Comparison of ENCODE assay signal across 8 cellular contexts in the genomic region with DNA sequence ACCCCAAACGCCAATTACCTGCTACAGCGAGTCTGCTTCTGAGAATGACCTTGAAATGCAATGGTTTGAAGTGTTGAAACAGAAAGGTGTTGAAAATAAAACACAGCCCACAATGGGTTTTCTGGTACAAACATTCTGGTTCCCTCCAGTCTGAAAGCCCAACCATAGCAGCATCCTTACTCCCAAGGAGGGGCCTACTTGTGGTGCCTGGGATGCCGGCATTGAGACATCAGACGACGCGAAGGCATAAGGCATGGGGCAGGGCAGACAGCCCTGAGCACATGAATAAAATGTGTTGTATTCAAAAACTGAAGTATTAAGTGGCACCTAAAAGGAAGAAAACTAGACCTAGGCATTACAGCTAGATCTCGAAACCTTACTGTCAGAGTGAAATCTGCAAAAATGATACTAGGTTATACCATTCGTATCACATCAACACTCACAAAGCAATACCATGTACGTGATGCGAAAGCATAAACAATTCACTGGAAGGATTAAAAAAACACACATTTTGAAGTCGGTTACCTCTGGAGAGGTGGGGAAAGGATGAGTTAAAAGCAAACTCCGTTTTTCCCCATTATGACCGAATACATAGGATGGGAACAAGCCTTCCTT. TPM values are rescaled to one million over a fixed set of nuclear protein-coding genes. Genes with fewer than 3 reads are reported as not detected.
DNase-seq lines count a peak whose midpoint lies in the region; ATAC-seq, FAIRE-seq and TF ChIP-seq lines count a peak whose summit lies in the region.

No MANE protein-coding gene starts in this region.

- peak; percentile 30 for DNase-seq in activated CD4-positive, alpha-beta T cell treated with anti-CD3 and anti-CD28 coated beads for 36 hours
- DNase-seq in activated CD4-positive, alpha-beta T cell treated with anti-CD3 and anti-CD28 coated beads for 1 hour, result no peak
- DNase-seq in fibroblast of gingiva (ENCODE audit: low read depth), result peak; percentile 2
- no peak for DNase-seq in prostate gland (ENCODE audit: low spot score)
- DNase-seq in NCI-H526 (lab: John Stamatoyannopoulos, UW), result no peak
- DNase-seq in NK-92 treated with Interleukin-12 subunit alpha and Interleukin-12 subunit beta, amount 100 ng/mL, for 24 hours (lab: John Stamatoyannopoulos, UW), result no peak
- DNase-seq in frontal cortex (ENCODE audit: low spot score in 2 of 2), result no peak

- H3K27ac ChIP-seq in prostate gland, result peak overlapping the region in 1 of 2 donors; percentile 78

- FAIRE-seq in frontal cortex (lab: Jason Lieb, UNC), result no peak

- CTCF ChIA-PET in activated CD4-positive, alpha-beta T cell treated with anti-CD3 and anti-CD28 coated beads for 36 hours (lab: Charles Lee), result interaction anchor here (2.3 kb wide), 1 partner anchor 23 kb away, joined by 9 read pairs; no protein-coding TSS in a partner anchor

- H3K36me3 Mint-ChIP-seq in activated CD4-positive, alpha-beta T cell treated with anti-CD3 and anti-CD28 coated beads for 36 hours (ENCODE audit: low read depth), result peaks cover 45% of the 10 kb centered on the region

- H3K9me3 Mint-ChIP-seq in activated CD4-positive, alpha-beta T cell treated with anti-CD3 and anti-CD28 coated beads for 36 hours (ENCODE audit: low read depth), result no peaks in the 10 kb centered on the region

- H3K4me3 Mint-ChIP-seq in activated CD4-positive, alpha-beta T cell treated with anti-CD3 and anti-CD28 coated beads for 36 hours, result peak overlapping the region; percentile 84

- intact Hi-C loops in activated CD4-positive, alpha-beta T cell treated with anti-CD3 and anti-CD28 coated beads for 36 hours (cut with DNase I, micrococcal nuclease), result loop anchor here (2.0 kb wide), 4 partner anchors 158 to 488 kb away; partner anchors contain the start of genes HERPUD1 (in 1 of the 2) and MT2A (in 1 of the 2)
- intact Hi-C loops in prostate gland (cut with DNase I), result no loop called here

- H3K27me3 Mint-ChIP-seq in activated CD4-positive, alpha-beta T cell treated with anti-CD3 and anti-CD28 coated beads for 36 hours, result no peaks in the 10 kb centered on the region

- ATAC-seq in activated CD4-positive, alpha-beta T cell treated with anti-CD3 and anti-CD28 coated beads for 36 hours, result peak; percentile 7
- ATAC-seq in SK-N-SH treated with all-trans-retinoic acid at 6 μM for 48 hours, result 0 out of 3 replicates have a peak, but pooled peaks have one; percentile 4

- H3K27ac Mint-ChIP-seq in activated CD4-positive, alpha-beta T cell treated with anti-CD3 and anti-CD28 coated beads for 36 hours, result peak overlapping the region; percentile 93

- no peak for TF ChIP-seq POLR2A in prostate gland (IDR thresholded peaks at IDR 0.05)

- no peaks in the 10 kb centered on the region for H3K9me3 ChIP-seq in prostate gland

- 8% methylated on average over 13 of the region's 13 CpGs for WGBS in prostate gland

- TF ChIP-seq CTCF in prostate gland (IDR thresholded peaks at IDR 0.05), result no peak

- H3K4me1 Mint-ChIP-seq in activated CD4-positive, alpha-beta T cell treated with anti-CD3 and anti-CD28 coated beads for 36 hours, result peaks cover 43% of the 10 kb centered on the region

- no peaks in the 10 kb centered on the region for H3K36me3 ChIP-seq in prostate gland

- POLR2A ChIA-PET in activated CD4-positive, alpha-beta T cell treated with anti-CD3 and anti-CD28 coated beads for 36 hours (lab: Charles Lee), result interaction anchor here (0.7 to 1.5 kb wide), 3 partner anchors 29 to 591 kb away, joined by 4 to 8 read pairs (median 8); partner anchors contain the start of gene BBS2

- H3K27me3 ChIP-seq in prostate gland (replicated peaks; ENCODE audit: insufficient read depth), result no peaks in the 10 kb centered on the region

- H3K4me3 ChIP-seq in prostate gland, result peak overlapping the region; percentile 75 to 91

- H3K4me1 ChIP-seq in prostate gland (replicated peaks), result no peaks in the 10 kb centered on the region

TF ChIP-seq in SK-N-SH treated with all-trans-retinoic acid at 6 μM for 48 hours, 23 proteins besides CTCF, POLR2A, EP300 and RAD21:
- TF ChIP-seq PPARA (CRISPR knock-in tag; IDR thresholded peaks at IDR 0.05; ENCODE audit: borderline replicate concordance), result no peak
- TF ChIP-seq ZC3H10 (CRISPR knock-in tag; IDR thresholded peaks at IDR 0.05), result no peak
- TF ChIP-seq BACH2 (CRISPR knock-in tag; IDR thresholded peaks at IDR 0.05; ENCODE audit: borderline replicate concordance), result no peak
- TF ChIP-seq CSRNP3 (CRISPR knock-in tag; IDR thresholded peaks at IDR 0.05), result no peak
- no peak for TF ChIP-seq ZNF8 (CRISPR knock-in tag; IDR thresholded peaks at IDR 0.05)
- no peak for TF ChIP-seq ZFP30 (CRISPR knock-in tag; IDR thresholded peaks at IDR 0.05)

RNA-seq across cellular contexts. Expression of gene NUDT21, which starts 0.8 kb away (rescaled TPM):
- total RNA-seq in activated CD4-positive, alpha-beta T cell treated with anti-CD3 and anti-CD28 coated beads for 36 hours, result 100 to 1,000 TPM; 333 to 349 TPM
- total RNA-seq in prostate gland, result 10 to 100 TPM; 46.4 to 47.2 TPM
- total RNA-seq in frontal cortex, result 280 TPM

RNA-seq across cellular contexts. Expression of gene OGFOD1, which starts 1.0 kb away (rescaled TPM):
- 10 to 100 TPM; 56.2 to 64.1 TPM for total RNA-seq in activated CD4-positive, alpha-beta T cell treated with anti-CD3 and anti-CD28 coated beads for 36 hours
- total RNA-seq in prostate gland (10 to 100 TPM; 18.5 to 57.2 TPM), frontal cortex (26.9 TPM)

RNA-seq across cellular contexts. Expression of gene AMFR, which starts 25.0 kb away (rescaled TPM):
- 10 to 100 TPM; 34.0 to 48.0 TPM for total RNA-seq in activated CD4-positive, alpha-beta T cell treated with anti-CD3 and anti-CD28 coated beads for 36 hours
- total RNA-seq in prostate gland (100 to 1,000 TPM; 123 to 261 TPM), frontal cortex (336 TPM)

Comparison
In these comparisons a context has a peak if more than half of its experiments do, and no peak if none do; other contexts are left out.
1. DNase-seq: peak in activated CD4-positive, alpha-beta T cell treated with anti-CD3 and anti-CD28 coated beads for 36 hours (single experiment) and fibroblast of gingiva (single experiment); none in activated CD4-positive, alpha-beta T cell treated with anti-CD3 and anti-CD28 coated beads for 1 hour (single experiment), prostate gland (single experiment), NCI-H526 (0 of 2), NK-92 treated with Interleukin-12 subunit alpha and Interleukin-12 subunit beta, amount 100 ng/mL, for 24 hours (single experiment) and frontal cortex (0 of 2).